22 cellular contexts compared by ENCODE assay signal in genomic region chr5:19630875-19631274, GRCh38.
"Had no signal": no experiment of that assay in that cellular context is flagged by ENCODE, and none has a peak within 500 bp of the region (broad histone marks: within the 10 kb centered on the region; RNA-seq: fewer than 3 reads in every experiment).

No MANE protein-coding gene starts in this region.

- H3K79me2 ChIP-seq: parathyroid adenoma had no signal

- H3K4me1 Mint-ChIP-seq: memory B cell, natural killer cell had no signal

- H3K27ac Mint-ChIP-seq: memory B cell, natural killer cell, progenitor cell of endocrine pancreas had no signal

- H3K27ac ChIP-seq: dorsolateral prefrontal cortex, gastrocnemius medialis, neutrophil, parathyroid adenoma, right lobe of liver, stomach, thyroid gland had no signal

- H3K4me3 Mint-ChIP-seq: memory B cell, natural killer cell had no signal

- H3K36me3 Mint-ChIP-seq: memory B cell, natural killer cell had no signal

- H3K36me3 ChIP-seq: gastrocnemius medialis, neutrophil, right lobe of liver, stomach, thyroid gland had no signal

- DNase-seq: dorsolateral prefrontal cortex; effector CD4-positive, alpha-beta T cell; foreskin fibroblast; gastrocnemius medialis; head of caudate nucleus; kidney; natural killer cell; right lobe of liver; stimulated activated CD4-positive, alpha-beta T cell treated with anti-CD3 and anti-CD28 coated beads, Interleukin-12 subunit alpha, Interleukin-12 subunit beta, amount 100 ng/mL, for 4 hours; stimulated activated CD4-positive, alpha-beta T cell treated with anti-CD3 and anti-CD28 coated beads, Interleukin-1b, Interleukin-23, amount 100 ng/mL, for 48 hours; stimulated activated CD4-positive, alpha-beta T cell treated with anti-CD3 and anti-CD28 coated beads, Interleukin-4, amount 100 ng/mL, for 1 hour; stimulated activated CD8-positive, alpha-beta memory T cell treated with anti-CD3 and anti-CD28 coated beads, Interleukin-4, amount 100 ng/mL, for 48 hours; stimulated activated naive CD4-positive, alpha-beta T cell; stomach; thyroid gland; trophoblast cell had no signal

- H2AFZ ChIP-seq: parathyroid adenoma had no signal

- H3K27me3 Mint-ChIP-seq: memory B cell, progenitor cell of endocrine pancreas had no signal

- H3K9me3 ChIP-seq: gastrocnemius medialis, neutrophil, right lobe of liver, stomach, thyroid gland had no signal

- H3K4me3 ChIP-seq: dorsolateral prefrontal cortex, gastrocnemius medialis, lung, right lobe of liver, smooth muscle cell, stomach, thyroid gland had no signal

- H3K4me1 ChIP-seq: gastrocnemius medialis, parathyroid adenoma, right lobe of liver, stomach, thyroid gland had no signal

- H3K4me2 ChIP-seq: smooth muscle cell had no signal

- H3K27me3 ChIP-seq: dorsolateral prefrontal cortex, gastrocnemius medialis, neutrophil, right lobe of liver, stomach, thyroid gland had no signal

- H3K9ac ChIP-seq: parathyroid adenoma had no signal
